ENCODE assay signal across 20 cellular contexts in genomic region chr5:85670417-85670816, GRCh38.
"Had no signal": no experiment of that assay in that cellular context is flagged by ENCODE, and none has a peak within 500 bp of the region (broad histone marks: within the 10 kb centered on the region; RNA-seq: fewer than 3 reads in every experiment).

No MANE protein-coding gene starts in this region.

- H3K9me3 Mint-ChIP-seq: activated naive CD4-positive, alpha-beta T cell treated with anti-CD3 and anti-CD28 coated beads for 36 hours had no signal

- H3K4me2 ChIP-seq: hepatocyte had no signal

- H3K27me3 Mint-ChIP-seq: activated CD4-positive, alpha-beta memory T cell treated with anti-CD3 and anti-CD28 coated beads for 36 hours; naive thymus-derived CD8-positive, alpha-beta T cell had no signal

- H3K27ac ChIP-seq: colonic mucosa, esophagus muscularis mucosa, hepatocyte, left ventricle myocardium inferior, spleen, testis, uterus had no signal

- H3K4me1 Mint-ChIP-seq: mesothelial cell of epicardium; naive thymus-derived CD8-positive, alpha-beta T cell had no signal

- H3K4me1 ChIP-seq: colonic mucosa, esophagus muscularis mucosa, left ventricle myocardium inferior, spleen, testis, uterus had no signal

- H3K36me3 ChIP-seq: colonic mucosa, esophagus muscularis mucosa, left ventricle myocardium inferior, spleen, uterus had no signal

- H3K4me3 ChIP-seq: colonic mucosa, esophagus muscularis mucosa, hepatocyte, left ventricle myocardium inferior, spleen, testis, uterus had no signal

- H3K27ac Mint-ChIP-seq: activated CD4-positive, alpha-beta memory T cell treated with anti-CD3 and anti-CD28 coated beads for 36 hours; activated naive CD4-positive, alpha-beta T cell treated with anti-CD3 and anti-CD28 coated beads for 36 hours; mesothelial cell of epicardium; naive thymus-derived CD8-positive, alpha-beta T cell had no signal

- ATAC-seq: naive thymus-derived CD8-positive, alpha-beta T cell had no signal

- H3K79me2 ChIP-seq: hepatocyte had no signal

- H3K9me3 ChIP-seq: colonic mucosa, esophagus muscularis mucosa, spleen, testis, uterus had no signal

- DNase-seq: activated CD4-positive, alpha-beta memory T cell treated with anti-CD3 and anti-CD28 coated beads for 36 hours; activated CD4-positive, alpha-beta T cell treated with anti-CD3 and anti-CD28 coated beads for 48 hours; activated naive CD4-positive, alpha-beta T cell treated with anti-CD3 and anti-CD28 coated beads for 36 hours; activated T-cell treated with anti-CD3 and anti-CD28 coated beads, Interleukin-2, amount 50 U/mL, for 48 hours; amygdala; colonic mucosa; glutamatergic neuron; kidney glomerular epithelial cell; left ventricle myocardium inferior; mammary epithelial cell; naive thymus-derived CD8-positive, alpha-beta T cell; spleen; stimulated activated CD4-positive, alpha-beta T cell treated with anti-CD3 and anti-CD28 coated beads, Interleukin-4, amount 100 ng/mL, for 1 hour; stimulated activated naive CD4-positive, alpha-beta T cell; testis; trophoblast cell; uterus had no signal

- H3K27me3 ChIP-seq: colonic mucosa, esophagus muscularis mucosa, hepatocyte, spleen, testis, uterus had no signal

- H3K36me3 Mint-ChIP-seq: activated CD4-positive, alpha-beta memory T cell treated with anti-CD3 and anti-CD28 coated beads for 36 hours; mesothelial cell of epicardium; naive thymus-derived CD8-positive, alpha-beta T cell had no signal

- H2AFZ ChIP-seq: hepatocyte had no signal

- H3K4me3 Mint-ChIP-seq: activated CD4-positive, alpha-beta memory T cell treated with anti-CD3 and anti-CD28 coated beads for 36 hours; activated naive CD4-positive, alpha-beta T cell treated with anti-CD3 and anti-CD28 coated beads for 36 hours; mesothelial cell of epicardium; naive thymus-derived CD8-positive, alpha-beta T cell had no signal
